In genomic region chr2:168114619-168115018, GRCh38 we compare ENCODE assay signal across 20 cellular contexts.
DNase-seq lines count a peak whose midpoint lies in the region; ATAC-seq and TF ChIP-seq lines count a peak whose summit lies in the region.
"Had no signal": no experiment of that assay in that cellular context is flagged by ENCODE, and none has a peak within 500 bp of the region (broad histone marks: within the 10 kb centered on the region; RNA-seq: fewer than 3 reads in every experiment).

No MANE protein-coding gene starts in this region.

- intact Hi-C loops in heart left ventricle (cut with DNase I), result loop anchor here in 9 of 10 donors (5.0 to 10.0 kb wide), 7 partner anchors 147 to 1580 kb away; no protein-coding TSS in a partner anchor
- intact Hi-C loops in psoas muscle (cut with DNase I), result loop anchor here (5.0 to 10.0 kb wide), 5 partner anchors 152 to 1572 kb away; no protein-coding TSS in a partner anchor

- H3K27ac Mint-ChIP-seq in chondrocyte (ENCODE audit: unreplicated experiment), result peak overlapping the region; percentile 2

- H3K4me1 Mint-ChIP-seq in chondrocyte (ENCODE audit: low read depth), result peaks cover 19% of the 10 kb centered on the region

- ATAC-seq in heart left ventricle (peak; percentile 64 to 86 (median 79)), psoas muscle (peak; percentile 21 to 75 (median 53))

- H3K9me3 ChIP-seq in heart left ventricle (no peaks in the 10 kb centered on the region), right atrium auricular region (no peaks in the 10 kb centered on the region), psoas muscle (no peaks in the 10 kb centered on the region)
- H3K9me3 ChIP-seq: SJSA1 had no signal

- H3K4me1 ChIP-seq in heart left ventricle, result peaks cover 0 to 29% (median 16%) of the 10 kb centered on the region in 12 donors
- peaks cover 0 to 22% of the 10 kb centered on the region in 2 donors for H3K4me1 ChIP-seq in right atrium auricular region
- H3K4me1 ChIP-seq in psoas muscle, result no peaks in the 10 kb centered on the region

- H3K27ac ChIP-seq in heart left ventricle, result peak overlapping the region in 1 of 12 donors; percentile 49
- H3K27ac ChIP-seq in right atrium auricular region, result no peak overlapping the region
- H3K27ac ChIP-seq in psoas muscle, result no peak overlapping the region
- H3K27ac ChIP-seq: SJSA1 had no signal

- H3K27me3 ChIP-seq in heart left ventricle (no peaks in the 10 kb centered on the region), right atrium auricular region (no peaks in the 10 kb centered on the region), psoas muscle (ENCODE audit: insufficient read depth in 3 of 3, low read length in 2 of 3) (no peaks in the 10 kb centered on the region)
- H3K27me3 ChIP-seq: SJSA1 had no signal

- TF ChIP-seq CTCF in heart left ventricle (IDR thresholded peaks at IDR 0.05) (no peak), right atrium auricular region (IDR thresholded peaks at IDR 0.05) (no peak), chondrocyte (IDR thresholded peaks at IDR 0.05) (no peak), psoas muscle (IDR thresholded peaks at IDR 0.05) (no peak)

- TF ChIP-seq POLR2A in heart left ventricle (IDR thresholded peaks at IDR 0.05), result no peak

- H3K27me3 Mint-ChIP-seq in chondrocyte (ENCODE audit: low read depth), result no peaks in the 10 kb centered on the region

- H3K36me3 ChIP-seq in heart left ventricle, result peaks cover 0 to 4% (median 0%) of the 10 kb centered on the region in 9 donors
- H3K36me3 ChIP-seq in right atrium auricular region, result no peaks in the 10 kb centered on the region
- no peaks in the 10 kb centered on the region for H3K36me3 ChIP-seq in psoas muscle (ENCODE audit: insufficient read depth in 1 of 2, low read depth in 1 of 2)

- H3K36me3 Mint-ChIP-seq in chondrocyte (ENCODE audit: low read depth), result peaks cover 21% of the 10 kb centered on the region

- no peak overlapping the region for H3K4me3 ChIP-seq in heart left ventricle
- no peak overlapping the region for H3K4me3 ChIP-seq in right atrium auricular region
- no peak overlapping the region for H3K4me3 ChIP-seq in psoas muscle
- H3K4me3 ChIP-seq: SJSA1 had no signal

- H3K4me3 Mint-ChIP-seq in chondrocyte (ENCODE audit: unreplicated experiment), result no peak overlapping the region

- WGBS in heart left ventricle, 4 donors, result 24 to 63% (median 41%) methylated on average over 7 of the region's 7 CpGs
- WGBS in psoas muscle, 3 donors, result 32 to 52% (median 47%) methylated on average over 7 of the region's 7 CpGs

- no peaks in the 10 kb centered on the region for H3K9me3 Mint-ChIP-seq in chondrocyte (ENCODE audit: low read depth)

- peak in 3 of 5 donors; percentile 28 to 51 (median 32) for DNase-seq in heart left ventricle
- no peak for DNase-seq in right atrium auricular region (ENCODE audit: low spot score)
- peak; percentile 93 for DNase-seq in NCI-H82 (lab: John Stamatoyannopoulos, UW)
- no peak for DNase-seq in chondrocyte (ENCODE audit: low spot score)
- peak; percentile 18 to 50 for DNase-seq in psoas muscle
- no peak for DNase-seq in anterior cingulate cortex (lab: John Stamatoyannopoulos, UW)
- no peak for DNase-seq in NCI-H2196 (lab: John Stamatoyannopoulos, UW; ENCODE audit: unreplicated experiment)
- DNase-seq in stimulated activated CD4-positive, alpha-beta T cell treated with anti-CD3 and anti-CD28 coated beads, Interleukin-2, amount 100 ng/mL, for 48 hours, result no peak
- DNase-seq: 8988T, ACHN, IMR-90, KG1, MM.1S, NCI-H1048, NCI-H1417, NCI-H1694, NCI-H2029 treated with DMSO at 0.1 percent for 48 hours, NCI-H2227 treated with DMSO at 0.1 percent for 48 hours, NCI-H526 treated with DMSO at 0.1 percent for 48 hours had no signal

Comparison
In these comparisons a context has a peak if more than half of its experiments do, and no peak if none do; other contexts are left out.
1. DNase-seq: peak in heart left ventricle (3 of 5), NCI-H82 (single experiment) and psoas muscle (2 of 2); none in right atrium auricular region (single experiment), chondrocyte (single experiment), anterior cingulate cortex (0 of 58), NCI-H2196 (single experiment) and stimulated activated CD4-positive, alpha-beta T cell treated with anti-CD3 and anti-CD28 coated beads, Interleukin-2, amount 100 ng/mL, for 48 hours (0 of 2).